8 cellular contexts compared by ENCODE assay signal in genomic region chr2:130336877-130337734, GRCh38. TPM values are rescaled to one million over a fixed set of nuclear protein-coding genes. Genes with fewer than 3 reads are reported as not detected.
A peak's percentile ranks its signal among the peaks of the same experiment; 100 is the strongest.
DNase-seq lines count a peak whose midpoint lies in the region; ATAC-seq, FAIRE-seq and TF ChIP-seq lines count a peak whose summit lies in the region.

No MANE protein-coding gene starts in this region.

- FAIRE-seq in GM12892 (lab: Jason Lieb, UNC), result no peak

- TF ChIP-seq CTCF in IMR-90 (conservative IDR thresholded peaks at IDR 0.05; ENCODE audit: low read depth, low read length) (0 out of 2 replicates have a peak, but pooled peaks have one; percentile 6), body of pancreas (IDR thresholded peaks at IDR 0.05) (peak in 1 of 7 experiments; percentile 12)

- no peaks in the 10 kb centered on the region for H4K20me1 ChIP-seq in IMR-90 (ENCODE audit: insufficient read depth, low read length)

- TF ChIP-seq POLR2A in IMR-90 (IDR thresholded peaks at IDR 0.05; ENCODE audit: low read depth, low read length) (peak; percentile 97), body of pancreas (IDR thresholded peaks at IDR 0.05) (peak in 2 of 3 donors; percentile 52 to 63), GM12892 (IDR thresholded peaks at IDR 0.05; ENCODE audit: low read depth, low read length) (no peak)

- H4K8ac ChIP-seq in IMR-90 (ENCODE audit: low read depth in 2 of 2, low read length in 2 of 2), result peak overlapping the region in 1 of 2 experiments; percentile 44; a peak in 2 of 4 replicates

- no peak overlapping the region for H2AK5ac ChIP-seq in IMR-90 (ENCODE audit: low read depth, low read length)

- CTCF ChIA-PET in IMR-90 (lab: Yijun Ruan, JAX), result interaction anchor here (0.6 kb wide), 2 partner anchors 441 to 1138 kb away, joined by 3 to 7 read pairs; no protein-coding TSS in a partner anchor

- H4K91ac ChIP-seq in IMR-90 (ENCODE audit: insufficient read depth, low read depth, low read length), result peak overlapping the region; percentile 39; the same call in 1 of the 2 replicates

- H3K4me3 ChIP-seq in IMR-90 (ENCODE audit: insufficient read depth, low read depth, low read length) (peak overlapping the region; percentile 52), body of pancreas (no peak overlapping the region)

- in situ Hi-C loops in Caki2 (cut with HindIII; ENCODE audit: low pct_unique_long_range_greater_than_20kb, low sequenced_read_pairs) (no loop called here), IMR-90 (cut with MboI; ENCODE audit: low sequenced_read_pairs) (no loop called here)

- ATAC-seq in IMR-90 (ENCODE audit: low read depth) (peak; percentile 68), SK-N-SH treated with all-trans-retinoic acid at 6 μM for 48 hours (peak; percentile 76), body of pancreas (peak; percentile 72)

- no peaks in the 10 kb centered on the region for H3K9me3 ChIP-seq in IMR-90 (ENCODE audit: control insufficient read depth, insufficient read depth, low read length)
- no peaks in the 10 kb centered on the region for H3K9me3 ChIP-seq in body of pancreas

- peak overlapping the region; percentile 54 for H3K4ac ChIP-seq in IMR-90 (ENCODE audit: low read depth, low read length)

- H3K27me3 ChIP-seq in IMR-90 (ENCODE audit: control insufficient read depth, insufficient read depth, low read length) (no peaks in the 10 kb centered on the region), body of pancreas (no peaks in the 10 kb centered on the region)

- H4K5ac ChIP-seq in IMR-90 (ENCODE audit: low read depth, low read length), result no peak overlapping the region

- peak overlapping the region; percentile 86 for H2AK9ac ChIP-seq in IMR-90 (replicated peaks; ENCODE audit: low read depth, low read length, poor library complexity)

- peak overlapping the region; percentile 33; the same call in 1 of the 2 replicates for H2BK120ac ChIP-seq in IMR-90 (ENCODE audit: low read depth, low read length)

- no peak for TF ChIP-seq RAD21 in IMR-90 (IDR thresholded peaks at IDR 0.05; ENCODE audit: low read length)

- H3K36me3 ChIP-seq in IMR-90 (ENCODE audit: control insufficient read depth, insufficient read depth, low read length) (peaks cover 6% of the 10 kb centered on the region), body of pancreas (replicated peaks in 1 of 2; ENCODE audit: insufficient read depth in 1 of 2, low read depth in 2 of 2) (peaks cover 0 to 5% of the 10 kb centered on the region in 2 donors)

- H3K18ac ChIP-seq in IMR-90 (ENCODE audit: low read depth, low read length), result no peak overlapping the region

- no TSS peak for BruUV-seq in IMR-90 (replicated peaks; lab: Mats Ljungman, UMichigan)

- peak overlapping the region; percentile 57 for H3K14ac ChIP-seq in IMR-90 (replicated peaks; ENCODE audit: low read depth, low read length)

- peak overlapping the region; percentile 84 for H3K4me2 ChIP-seq in IMR-90 (ENCODE audit: low read depth, low read length)

- dilution Hi-C loops in IMR-90 (cut with HindIII; ENCODE audit: low sequenced_read_pairs, unreplicated experiment), result no loop called here

- H3K27ac ChIP-seq in IMR-90 (ENCODE audit: insufficient read depth, low read length) (peak overlapping the region; percentile 59), body of pancreas (peak overlapping the region in 3 of 4 donors; percentile 57 to 66 (median 64))

- POLR2A ChIA-PET in IMR-90 (lab: Charles Lee; ENCODE audit: unreplicated experiment), result interaction anchor here (0.5 to 1.1 kb wide), 2 partner anchors 14 to 36 kb away, joined by 3 read pairs; no protein-coding TSS in a partner anchor

- WGBS in IMR-90 (ENCODE audit: extremely low coverage in 2 of 2, insufficient read length in 1 of 2), 2 experiments, result 0% methylated on average over 4 of the region's 29 CpGs; no CpG with 5 or more reads in 1 of the 2 experiments
- whole genome bisulfite sequencing in body of pancreas, 2 donors, result 9 to 17% methylated on average over 27 to 29 of the region's 29 CpGs

- peak overlapping the region; percentile 34; the same call in 1 of the 2 replicates for H3K9ac ChIP-seq in IMR-90 (ENCODE audit: low read depth, low read length)

- H3K9me1 ChIP-seq in IMR-90 (ENCODE audit: insufficient read depth, low read length), result peaks cover 9% of the 10 kb centered on the region

- H2BK5ac ChIP-seq in IMR-90 (ENCODE audit: low read depth, low read length, poor library complexity, severe bottlenecking), result peak overlapping the region; percentile 48

- H2AFZ ChIP-seq in IMR-90 (replicated peaks; ENCODE audit: low read length, poor library complexity), result peak overlapping the region; percentile 93

- no peak overlapping the region for H3K56ac ChIP-seq in IMR-90 (ENCODE audit: extremely low read depth, insufficient read depth, low read length)

- H3K4me1 ChIP-seq in IMR-90 (ENCODE audit: control insufficient read depth, insufficient read depth, low read length) (peaks cover 9% of the 10 kb centered on the region), body of pancreas (peaks cover 27% of the 10 kb centered on the region)

- H3K79me1 ChIP-seq in IMR-90 (ENCODE audit: low read depth in 1 of 2, low read length in 2 of 2), result peaks cover 3 to 13% of the 10 kb centered on the region in 2 experiments; a peak in 3 of 4 replicates

- intact Hi-C loops in IMR-90 (cut with micrococcal nuclease), result no loop called here
- intact Hi-C loops in body of pancreas (cut with DNase I), result loop anchor here (10.0 kb wide), 1 partner anchor 402 kb away; no protein-coding TSS in a partner anchor

- DNase-seq in Caki2 (ENCODE audit: low read depth), result peak; percentile 91
- DNase-seq in IMR-90, result peak; percentile 77
- peak; percentile 91 to 95 (median 92) for DNase-seq in body of pancreas
- DNase-seq in hippocampal formation (lab: John Stamatoyannopoulos, UW), result peak; percentile 40 to 43
- peak; percentile 96 for DNase-seq in retina
- DNase-seq in GF-D8 (lab: John Stamatoyannopoulos, UW), result no peak
- DNase-seq in GM12892 (ENCODE audit: insufficient read length), result no peak

- H3K23ac ChIP-seq in IMR-90 (ENCODE audit: low read depth, low read length), result no peak overlapping the region

- peak overlapping the region; percentile 28; the same call in 1 of the 2 replicates for H2BK20ac ChIP-seq in IMR-90 (ENCODE audit: low read depth, low read length)

- 0 out of 3 replicates have a peak overlapping the region, but pooled peaks have one; percentile 51 for H2BK15ac ChIP-seq in IMR-90 (ENCODE audit: low read depth, low read length)

TF ChIP-seq in IMR-90, 13 proteins besides CTCF, POLR2A, EP300 and RAD21:
- TF ChIP-seq USF2 (IDR thresholded peaks at IDR 0.05; ENCODE audit: low read depth, low read length) (peak; percentile 74), MAZ (IDR thresholded peaks at IDR 0.05; ENCODE audit: borderline replicate concordance, low read depth, low read length) (no peak), NFE2L2 (IDR thresholded peaks at IDR 0.05; ENCODE audit: low read depth, low read length) (no peak), BHLHE40 (IDR thresholded peaks at IDR 0.05; ENCODE audit: low read depth, low read length) (peak; percentile 84; the same call in 1 of the 2 replicates), MXI1 (IDR thresholded peaks at IDR 0.05; ENCODE audit: borderline replicate concordance, low read depth, low read length) (0 out of 2 replicates have a peak, but pooled peaks have one; percentile 35), RCOR1 (IDR thresholded peaks at IDR 0.05; ENCODE audit: insufficient replicate concordance, low read length) (no peak), FOS (IDR thresholded peaks at IDR 0.05; ENCODE audit: low read depth, low read length) (peak; percentile 93)

TF ChIP-seq in SK-N-SH treated with all-trans-retinoic acid at 6 μM for 48 hours, 23 proteins besides CTCF, POLR2A, EP300 and RAD21 (continues in another document):
- no peak for TF ChIP-seq ZNF70 (CRISPR knock-in tag; IDR thresholded peaks at IDR 0.05)
- TF ChIP-seq PPARA (CRISPR knock-in tag; IDR thresholded peaks at IDR 0.05; ENCODE audit: borderline replicate concordance), result no peak
- TF ChIP-seq RARB (CRISPR knock-in tag; IDR thresholded peaks at IDR 0.05), result no peak
- TF ChIP-seq PATZ1 (CRISPR knock-in tag; IDR thresholded peaks at IDR 0.05; ENCODE audit: borderline replicate concordance), result no peak
- peak; percentile 70; the same call in 1 of the 2 replicates for TF ChIP-seq ZFP3 (CRISPR knock-in tag; IDR thresholded peaks at IDR 0.05)
- no peak for TF ChIP-seq ZNF565 (CRISPR knock-in tag; conservative IDR thresholded peaks at IDR 0.05; ENCODE audit: low read depth)

RNA-seq across cellular contexts. Expression of gene IMP4, which starts 5.6 kb away (rescaled TPM):
- 78.6 and 105 TPM in 2 replicates for total RNA-seq in Caki2 (2014; rRNA removed; shearing (Covaris generic); ENCODE audit: low replicate concordance)
- total RNA-seq in IMR-90 (2012; rRNA removed), result 127 and 154 TPM in 2 replicates
- polyA plus RNA-seq in IMR-90 (2012; rRNA removed), result 169 and 187 TPM in 2 replicates
- 158 and 206 TPM in 2 replicates for polyA plus RNA-seq in IMR-90 (2012; cell fraction: cytosol; rRNA removed)
- 143 and 362 TPM in 2 replicates for polyA plus RNA-seq in IMR-90 (2012; cell fraction: nucleus; rRNA removed; ENCODE audit: low replicate concordance)
- 10 to 100 TPM; 77.5 to 78.1 TPM for total RNA-seq in body of pancreas
- polyA plus RNA-seq in GM12892 (2012; ENCODE audit: missing spikeins), result 73.9 TPM

RNA-seq across cellular contexts. Expression of gene PTPN18, which starts 18.8 kb away (rescaled TPM):
- 20.8 and 26.1 TPM in 2 replicates for total RNA-seq in Caki2 (2014; rRNA removed; shearing (Covaris generic); ENCODE audit: low replicate concordance)
- total RNA-seq in IMR-90 (2012; rRNA removed) (7.2 and 9.7 TPM in 2 replicates), body of pancreas (100 to 1,000 TPM in 1 of 2 donors, 10 to 100 TPM in 1; 61.7 to 156 TPM)
- polyA plus RNA-seq in IMR-90 (2012; rRNA removed), result 13.4 and 15.5 TPM in 2 replicates
- 8.1 and 12.2 TPM in 2 replicates for polyA plus RNA-seq in IMR-90 (2012; cell fraction: cytosol; rRNA removed)
- polyA plus RNA-seq in IMR-90 (2012; cell fraction: nucleus; rRNA removed; ENCODE audit: low replicate concordance), result 64.3 and 68.2 TPM in 2 replicates
- 24.9 TPM for polyA plus RNA-seq in GM12892 (2012; ENCODE audit: missing spikeins)

Comparison
In these comparisons a context has a peak if more than half of its experiments do, and no peak if none do; other contexts are left out.
1. DNase-seq: peak in Caki2 (single experiment), IMR-90 (single experiment), body of pancreas (4 of 4), hippocampal formation (2 of 2) and retina (single experiment); none in GF-D8 (single experiment) and GM12892 (single experiment).
2. Peak in every context shown above with its lines, with median percentiles within 50 percentile points of each other: ATAC-seq.